1 cellular context compared by ENCODE assay signal in genomic region chr2:218959761-218960195, GRCh38.
TF ChIP-seq lines count a peak whose summit lies in the region.

No MANE protein-coding gene starts in this region.

TF ChIP-seq in HEK293, 187 proteins besides CTCF, POLR2A, EP300 and RAD21 (continued from another document):
- no peak for TF ChIP-seq ZNF26 (tag by site-specific recombination; IDR thresholded peaks at IDR 0.05)
- TF ChIP-seq ZNF202 (tag by site-specific recombination; IDR thresholded peaks at IDR 0.05; ENCODE audit: borderline replicate concordance), result no peak
- no peak for TF ChIP-seq PATZ1 (tag by site-specific recombination; IDR thresholded peaks at IDR 0.05)
- TF ChIP-seq ZNF843 (tag by site-specific recombination; IDR thresholded peaks at IDR 0.05), result no peak
- no peak for TF ChIP-seq PRDM6 (tag by site-specific recombination; IDR thresholded peaks at IDR 0.05)
- TF ChIP-seq BCL11A (tag by site-specific recombination; IDR thresholded peaks at IDR 0.05; ENCODE audit: low read depth), result no peak
- TF ChIP-seq ZFHX2 (tag by site-specific recombination; conservative IDR thresholded peaks at IDR 0.05), result no peak
- TF ChIP-seq ZSCAN4 (tag by site-specific recombination; IDR thresholded peaks at IDR 0.05), result no peak
- TF ChIP-seq KLF1 (tag by site-specific recombination; IDR thresholded peaks at IDR 0.05), result no peak
- 0 out of 2 replicates have a peak, but pooled peaks have one; percentile 17 for TF ChIP-seq ZBTB17 (tag by site-specific recombination; IDR thresholded peaks at IDR 0.05)
- TF ChIP-seq ATF2 (tag by site-specific recombination; IDR thresholded peaks at IDR 0.05; ENCODE audit: low read depth), result no peak
- TF ChIP-seq ZNF404 (tag by site-specific recombination; IDR thresholded peaks at IDR 0.05), result no peak
- no peak for TF ChIP-seq ZNF175 (tag by site-specific recombination; IDR thresholded peaks at IDR 0.05)
- TF ChIP-seq GLIS2 (tag by site-specific recombination; IDR thresholded peaks at IDR 0.05), result peak; percentile 74
- peak; percentile 18; the same call in 1 of the 2 replicates for TF ChIP-seq ZNF398 (tag by site-specific recombination; IDR thresholded peaks at IDR 0.05)
- TF ChIP-seq ZNF704 (tag by site-specific recombination; IDR thresholded peaks at IDR 0.05), result no peak
- TF ChIP-seq ZSCAN5A (tag by site-specific recombination; IDR thresholded peaks at IDR 0.05), result no peak
- TF ChIP-seq ZBTB10 (tag by site-specific recombination; IDR thresholded peaks at IDR 0.05), result no peak
- TF ChIP-seq ZNF157 (tag by site-specific recombination; IDR thresholded peaks at IDR 0.05), result no peak
- TF ChIP-seq ZNF280C (tag by site-specific recombination; IDR thresholded peaks at IDR 0.05), result no peak
- TF ChIP-seq ZNF211 (tag by site-specific recombination; IDR thresholded peaks at IDR 0.05; ENCODE audit: low read depth), result no peak
- TF ChIP-seq ZBTB26 (tag by site-specific recombination; optimal IDR thresholded peaks at IDR 0.05), result peak; percentile 38
- TF ChIP-seq PRDM1 (tag by site-specific recombination; IDR thresholded peaks at IDR 0.05), result no peak
- no peak for TF ChIP-seq ZNF747 (tag by site-specific recombination; IDR thresholded peaks at IDR 0.05)
- no peak for TF ChIP-seq ZNF292 (tag by site-specific recombination; IDR thresholded peaks at IDR 0.05; ENCODE audit: borderline replicate concordance, low read depth)
- TF ChIP-seq ZNF768 (tag by site-specific recombination; IDR thresholded peaks at IDR 0.05), result no peak
- peak; percentile 81 for TF ChIP-seq ZNF335 (tag by site-specific recombination; conservative IDR thresholded peaks at IDR 0.05)
- TF ChIP-seq ZNF362 (tag by site-specific recombination; IDR thresholded peaks at IDR 0.05), result no peak
